In genomic region chr20:62407221-62407992, GRCh38 we compare ENCODE assay signal across 7 cellular contexts. TPM values are rescaled to one million over a fixed set of nuclear protein-coding genes. Genes with fewer than 3 reads are reported as not detected.
DNase-seq lines count a peak whose midpoint lies in the region; ATAC-seq and TF ChIP-seq lines count a peak whose summit lies in the region.

CABLES2 (minus strand) TSS chr20:62407285; CDS start chr20:62407276, 9 bp downstream.

- peaks cover 23% of the 10 kb centered on the region for H3K4me1 ChIP-seq in hepatocyte (ENCODE audit: insufficient read depth)

- WGBS in hepatocyte (ENCODE audit: low lambda C conversion rate, missing lambda C conversion rate), result 13% methylated on average over 33 of the region's 73 CpGs

- DNase-seq in NCI-H1930 (lab: John Stamatoyannopoulos, UW) (peak; percentile 92 to 95), T-helper 22 cell (ENCODE audit: low read depth) (peak; percentile 85), astrocyte of the cerebellum (ENCODE audit: low read depth) (peak; percentile 76), hepatocyte (ENCODE audit: low spot score) (peak; percentile 96), retina (peak; percentile 91)

- ATAC-seq in GM18511 (IDR thresholded peaks at IDR 0.05; ENCODE audit: unreplicated experiment), result peak; percentile 91
- peak; percentile 74 for ATAC-seq in HG02973 (IDR thresholded peaks at IDR 0.05; ENCODE audit: unreplicated experiment)

- H3K27me3 ChIP-seq in hepatocyte, result no peaks in the 10 kb centered on the region

- in situ Hi-C loops in astrocyte of the cerebellum (cut with HindIII; ENCODE audit: low sequenced_read_pairs), result no loop called here

- H2AFZ ChIP-seq in hepatocyte, result peak within 1 kb of the TSS; percentile 95

- no peaks in the 10 kb centered on the region for H4K20me1 ChIP-seq in hepatocyte (ENCODE audit: insufficient read depth, poor library complexity, severe bottlenecking)

- peak within 1 kb of the TSS; percentile 73 for H3K27ac ChIP-seq in hepatocyte

- H3K9me3 ChIP-seq in hepatocyte (ENCODE audit: low read depth), result no peaks in the 10 kb centered on the region

- TF ChIP-seq CTCF in astrocyte of the cerebellum (IDR thresholded peaks at IDR 0.05; ENCODE audit: low read depth, low read length, missing control alignments) (no peak), hepatocyte (IDR thresholded peaks at IDR 0.05; ENCODE audit: poor library complexity) (no peak)

- peaks cover 38% of the 10 kb centered on the region for H3K79me2 ChIP-seq in hepatocyte

- peak within 1 kb of the TSS; percentile 54 for H3K4me3 ChIP-seq in astrocyte of the cerebellum (ENCODE audit: low read depth, low read length)
- H3K4me3 ChIP-seq in hepatocyte, result peak within 1 kb of the TSS; percentile 70

- H3K36me3 ChIP-seq in hepatocyte (replicated peaks; ENCODE audit: insufficient read depth, low read depth), result no peaks in the 10 kb centered on the region

- H3K9me2 ChIP-seq in hepatocyte (replicated peaks; ENCODE audit: insufficient read depth), result no peaks in the 10 kb centered on the region

- peak within 1 kb of the TSS; percentile 99 for H3K4me2 ChIP-seq in hepatocyte

RNA-seq across cellular contexts. Expression of gene CABLES2, which starts in this region (rescaled TPM):
- total RNA-seq in hepatocyte, result 8.6 and 12.0 TPM in 2 replicates
- 17.7 and 19.1 TPM in 2 replicates for polyA plus RNA-seq in hepatocyte

Comparison
In these comparisons a context has a peak if more than half of its experiments do, and no peak if none do; other contexts are left out.
1. Peak in every context shown above with its lines: DNase-seq, ATAC-seq, H3K4me3 ChIP-seq and H3K27ac ChIP-seq.